9 cellular contexts compared by ENCODE assay signal in the genomic region with DNA sequence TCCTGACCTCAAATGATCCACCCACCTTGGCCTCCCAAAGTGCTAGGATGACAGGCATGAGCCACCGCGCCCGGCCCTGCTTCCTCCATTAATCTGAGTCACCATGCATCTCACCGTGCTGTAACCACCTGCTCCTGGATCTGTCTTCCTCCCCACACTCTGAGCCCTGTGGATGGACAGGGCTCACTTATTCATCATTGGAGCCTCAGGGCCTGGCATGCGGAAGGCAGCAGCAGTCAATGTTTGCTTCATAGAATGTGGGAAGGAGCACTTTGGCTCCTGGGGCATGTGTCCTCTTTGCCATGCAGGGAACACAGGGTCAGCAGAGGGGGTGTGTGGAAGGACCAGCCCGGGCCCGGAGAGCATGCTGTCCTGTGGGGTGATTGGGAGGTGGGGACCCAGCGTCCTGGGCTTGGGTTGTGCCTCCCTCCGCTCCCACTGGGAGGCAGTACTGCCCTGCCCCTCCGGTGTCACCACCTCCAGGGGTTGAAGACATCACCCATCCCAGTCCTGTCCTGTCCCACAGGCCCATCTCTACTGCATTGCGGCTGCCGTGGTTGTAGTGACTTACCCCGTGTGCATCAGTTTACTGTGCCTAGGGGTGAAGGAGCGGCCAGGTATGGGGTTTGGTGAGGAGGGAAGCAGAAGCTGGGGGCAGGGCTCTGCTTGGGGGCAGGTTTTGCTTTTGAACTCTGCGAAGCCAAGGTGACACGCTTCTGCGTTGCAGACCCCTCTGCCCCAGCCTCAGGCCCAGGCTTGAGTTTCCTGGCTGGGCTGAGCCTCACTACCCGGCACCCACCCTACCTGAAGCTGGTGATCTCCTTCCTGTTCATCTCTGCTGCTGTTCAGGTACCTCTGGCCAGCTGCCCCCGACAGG. TPM values are rescaled to one million over a fixed set of nuclear protein-coding genes. Genes with fewer than 3 reads are reported as not detected.
A peak's percentile ranks its signal among the peaks of the same experiment; 100 is the strongest.
DNase-seq lines count a peak whose midpoint lies in the region; ATAC-seq and TF ChIP-seq lines count a peak whose summit lies in the region.
"Had no signal": no experiment of that assay in that cellular context is flagged by ENCODE, and none has a peak within 500 bp of the region (broad histone marks: within the 10 kb centered on the region; RNA-seq: fewer than 3 reads in every experiment).

No MANE protein-coding gene starts in this region.

- H3K4me1 Mint-ChIP-seq in Caco-2 (ENCODE audit: low read depth, unreplicated experiment) (peaks cover 2% of the 10 kb centered on the region), HFFc6 (ENCODE audit: low read depth) (peaks cover 17% of the 10 kb centered on the region)
- peaks cover 2% of the 10 kb centered on the region for H3K4me1 Mint-ChIP-seq in activated CD8-positive, alpha-beta T cell treated with anti-CD3 and anti-CD28 coated beads for 36 hours (ENCODE audit: low read depth)

- TF ChIP-seq EP300 in upper lobe of left lung (IDR thresholded peaks at IDR 0.05): no peak

- TF ChIP-seq POLR2A in upper lobe of left lung (IDR thresholded peaks at IDR 0.05): no peak

- H3K9me3 Mint-ChIP-seq in Caco-2 (ENCODE audit: unreplicated experiment) (no peaks in the 10 kb centered on the region), HFFc6 (no peaks in the 10 kb centered on the region)
- no peaks in the 10 kb centered on the region for H3K9me3 Mint-ChIP-seq in activated CD8-positive, alpha-beta T cell treated with anti-CD3 and anti-CD28 coated beads for 36 hours

- peak in 1 of 2 experiments; percentile 66 for DNase-seq in Caco-2
- DNase-seq in HFFc6: no peak
- DNase-seq in activated CD8-positive, alpha-beta T cell treated with anti-CD3 and anti-CD28 coated beads for 36 hours: peak; percentile 43
- peak; percentile 27 to 29 for DNase-seq in lung microvascular endothelial cell (ENCODE audit: low read depth in 2 of 2)
- DNase-seq in upper lobe of left lung: no peak
- DNase-seq in GDM1 (lab: John Stamatoyannopoulos, UW): no peak
- DNase-seq in effector memory CD4-positive, alpha-beta T cell: no peak
- no peak for DNase-seq in effector CD8-positive, alpha-beta T cell (lab: John Stamatoyannopoulos, UW)

- H3K9me3 ChIP-seq in Caco-2 (no peaks in the 10 kb centered on the region), upper lobe of left lung (no peaks in the 10 kb centered on the region)
- no peaks in the 10 kb centered on the region for H3K9me3 ChIP-seq in effector memory CD4-positive, alpha-beta T cell (ENCODE audit: control insufficient read depth, low read length)

- peaks cover 7% of the 10 kb centered on the region for H3K4me1 ChIP-seq in Caco-2
- H3K4me1 ChIP-seq in upper lobe of left lung: no peaks in the 10 kb centered on the region
- H3K4me1 ChIP-seq in effector memory CD4-positive, alpha-beta T cell (ENCODE audit: control insufficient read depth, insufficient read depth, low read length, poor library complexity, severe bottlenecking): no peaks in the 10 kb centered on the region

- H3K4me3 Mint-ChIP-seq in Caco-2 (ENCODE audit: unreplicated experiment): no peak overlapping the region
- no peak overlapping the region for H3K4me3 Mint-ChIP-seq in HFFc6
- no peak overlapping the region for H3K4me3 Mint-ChIP-seq in activated CD8-positive, alpha-beta T cell treated with anti-CD3 and anti-CD28 coated beads for 36 hours

- 82 to 91% methylated on average over 16 to 18 of the region's 19 CpGs for WGBS in upper lobe of left lung, 2 donors

- H3K27ac Mint-ChIP-seq in Caco-2 (ENCODE audit: unreplicated experiment) (no peak overlapping the region), HFFc6 (no peak overlapping the region)
- H3K27ac Mint-ChIP-seq in activated CD8-positive, alpha-beta T cell treated with anti-CD3 and anti-CD28 coated beads for 36 hours: no peak overlapping the region

- H3K27me3 Mint-ChIP-seq in Caco-2 (ENCODE audit: insufficient read depth, unreplicated experiment) (no peaks in the 10 kb centered on the region), HFFc6 (ENCODE audit: insufficient read depth) (no peaks in the 10 kb centered on the region; the same call in none of the 2 replicates)
- H3K27me3 Mint-ChIP-seq in activated CD8-positive, alpha-beta T cell treated with anti-CD3 and anti-CD28 coated beads for 36 hours: no peaks in the 10 kb centered on the region

- POLR2A ChIA-PET in Caco-2 (lab: Charles Lee): no interaction called here
- POLR2A ChIA-PET in activated CD8-positive, alpha-beta T cell treated with anti-CD3 and anti-CD28 coated beads for 36 hours (lab: Charles Lee): no interaction called here

- H3K4me3 ChIP-seq in Caco-2 (ENCODE audit: low read depth, low read length) (no peak overlapping the region), upper lobe of left lung (no peak overlapping the region)
- H3K4me3 ChIP-seq in effector memory CD4-positive, alpha-beta T cell (ENCODE audit: insufficient read depth, low read depth, low read length, poor library complexity, severe bottlenecking): no peak overlapping the region

- intact Hi-C loops in Caco-2 (cut with micrococcal nuclease; ENCODE audit: unreplicated experiment): loop anchor here (1.0 kb wide), 3 partner anchors 40 to 140 kb away; partner anchors contain the start of gene TP53I3
- intact Hi-C loops in activated CD8-positive, alpha-beta T cell treated with anti-CD3 and anti-CD28 coated beads for 36 hours (cut with micrococcal nuclease): no loop called here

- CTCF ChIA-PET in Caco-2 (lab: Charles Lee): interaction anchor here (0.6 kb wide), 1 partner anchor 155 kb away, joined by 3 read pairs; no protein-coding TSS in a partner anchor
- CTCF ChIA-PET in activated CD8-positive, alpha-beta T cell treated with anti-CD3 and anti-CD28 coated beads for 36 hours (lab: Charles Lee): interaction anchor here (1.2 to 1.3 kb wide), 2 partner anchors 63 to 142 kb away, joined by 4 read pairs; partner anchors contain the start of gene TP53I3

- TF ChIP-seq CTCF in Caco-2 (IDR thresholded peaks at IDR 0.05; ENCODE audit: insufficient read depth in 1 of 2, low read depth in 1 of 2, low read length in 1 of 2, severe bottlenecking in 1 of 2, unreplicated experiment in 1 of 2): peak; percentile 33 to 73
- TF ChIP-seq CTCF in HFFc6 (IDR thresholded peaks at IDR 0.05): peak; percentile 60
- peak; percentile 38 for TF ChIP-seq CTCF in activated CD8-positive, alpha-beta T cell treated with anti-CD3 and anti-CD28 coated beads for 36 hours (IDR thresholded peaks at IDR 0.05)
- peak in 3 of 6 experiments; percentile 7 to 46 (median 46) for TF ChIP-seq CTCF in upper lobe of left lung (IDR thresholded peaks at IDR 0.05)

- peaks cover 2% of the 10 kb centered on the region; the same call in 1 of the 2 replicates for H3K36me3 ChIP-seq in Caco-2 (ENCODE audit: control insufficient read depth, insufficient read depth, low read length)
- peaks cover 0 to 26% (median 12%) of the 10 kb centered on the region in 4 donors for H3K36me3 ChIP-seq in upper lobe of left lung
- peaks cover 14% of the 10 kb centered on the region for H3K36me3 ChIP-seq in effector memory CD4-positive, alpha-beta T cell (ENCODE audit: control insufficient read depth, insufficient read depth, low read length)

- ATAC-seq in activated CD8-positive, alpha-beta T cell treated with anti-CD3 and anti-CD28 coated beads for 36 hours: peak; percentile 84
- no peak for ATAC-seq in upper lobe of left lung (ENCODE audit: low FRiP score in 2 of 2)

- no peak overlapping the region for H3K27ac ChIP-seq in upper lobe of left lung
- H3K27ac ChIP-seq in effector memory CD4-positive, alpha-beta T cell (ENCODE audit: insufficient read depth, low read length, poor library complexity, severe bottlenecking): no peak overlapping the region

- H3K27me3 ChIP-seq in Caco-2 (replicated peaks; ENCODE audit: control insufficient read depth, insufficient read depth, low read length) (no peaks in the 10 kb centered on the region), upper lobe of left lung (no peaks in the 10 kb centered on the region)
- no peaks in the 10 kb centered on the region for H3K27me3 ChIP-seq in effector memory CD4-positive, alpha-beta T cell (replicated peaks; ENCODE audit: control insufficient read depth, insufficient read depth, low read length, poor library complexity, severe bottlenecking)

- BruUV-seq in Caco-2 (replicated peaks; lab: Mats Ljungman, UMichigan): no TSS peak

- H3K36me3 Mint-ChIP-seq in Caco-2 (ENCODE audit: insufficient read depth, unreplicated experiment) (peaks cover 7% of the 10 kb centered on the region), HFFc6 (ENCODE audit: low read depth) (peaks cover 8% of the 10 kb centered on the region)
- H3K36me3 Mint-ChIP-seq in activated CD8-positive, alpha-beta T cell treated with anti-CD3 and anti-CD28 coated beads for 36 hours (ENCODE audit: low read depth): peaks cover 9% of the 10 kb centered on the region

RNA-seq across cellular contexts. Expression of gene MFSD2B, which starts 11.5 kb away (rescaled TPM):
- total RNA-seq in Caco-2 (2022) (0.44 and 0.48 TPM in 2 replicates), lung microvascular endothelial cell (under 0.01 TPM in 2 replicates), upper lobe of left lung (1 to 10 TPM in 1 of 6 donors, under 1 TPM in 4, not detected in 1; 0.40 to 1.8 (median 0.76) TPM)
- total RNA-seq in HFFc6 (2021; fragmentation: NEBNext Ultra II Directional; extraction: Animal tissue kit (Norgen Biotek cat#: 25700)): under 1 TPM; 0.18 to 0.35 (median 0.24) TPM
- total RNA-seq in activated CD8-positive, alpha-beta T cell treated with anti-CD3 and anti-CD28 coated beads for 36 hours: under 1 TPM; 0.25 to 0.32 TPM
- total RNA-seq: glomerular endothelial cell had no signal

RNA-seq across cellular contexts. Expression of gene WDCP, which starts 25.8 kb away (rescaled TPM):
- 10.4 and 13.0 TPM in 2 replicates for total RNA-seq in Caco-2 (2022)
- total RNA-seq in HFFc6 (2021; fragmentation: NEBNext Ultra II Directional; extraction: Animal tissue kit (Norgen Biotek cat#: 25700)): 10 to 100 TPM; 12.0 to 19.4 (median 13.5) TPM
- 10 to 100 TPM; 20.2 to 23.0 TPM for total RNA-seq in activated CD8-positive, alpha-beta T cell treated with anti-CD3 and anti-CD28 coated beads for 36 hours
- total RNA-seq in lung microvascular endothelial cell: 6.1 and 7.1 TPM in 2 replicates
- total RNA-seq in upper lobe of left lung: 10 to 100 TPM in 1 of 6 donors, 1 to 10 TPM in 5; 1.0 to 10.6 (median 4.6) TPM

RNA-seq across cellular contexts. Expression of gene FKBP1B, which starts 28.2 kb away (rescaled TPM):
- total RNA-seq in Caco-2 (2022) (3.2 and 3.7 TPM in 2 replicates), lung microvascular endothelial cell (8.7 and 12.6 TPM in 2 replicates), upper lobe of left lung (10 to 100 TPM in 5 of 6 donors, 1 to 10 TPM in 1; 7.3 to 27.3 (median 15.0) TPM)
- total RNA-seq in HFFc6 (2021; fragmentation: NEBNext Ultra II Directional; extraction: Animal tissue kit (Norgen Biotek cat#: 25700)): 1 to 10 TPM; 4.0 to 6.9 (median 5.2) TPM
- total RNA-seq in activated CD8-positive, alpha-beta T cell treated with anti-CD3 and anti-CD28 coated beads for 36 hours: 1 to 10 TPM; 1.3 to 1.7 TPM

RNA-seq across cellular contexts. Expression of gene SF3B6, which starts 54.8 kb away (rescaled TPM):
- total RNA-seq in Caco-2 (2022) (183 and 184 TPM in 2 replicates), lung microvascular endothelial cell (111 and 121 TPM in 2 replicates), upper lobe of left lung (10 to 100 TPM; 38.8 to 93.7 (median 64.7) TPM)
- total RNA-seq in HFFc6 (2021; fragmentation: NEBNext Ultra II Directional; extraction: Animal tissue kit (Norgen Biotek cat#: 25700)): 100 to 1,000 TPM; 112 to 139 (median 126) TPM
- 100 to 1,000 TPM; 141 to 144 TPM for total RNA-seq in activated CD8-positive, alpha-beta T cell treated with anti-CD3 and anti-CD28 coated beads for 36 hours

Comparison
In these comparisons a context has a peak if more than half of its experiments do, and no peak if none do; other contexts are left out.
1. DNase-seq: peak in activated CD8-positive, alpha-beta T cell treated with anti-CD3 and anti-CD28 coated beads for 36 hours (single experiment) and lung microvascular endothelial cell (2 of 2); none in HFFc6 (single experiment), upper lobe of left lung (0 of 2), GDM1 (single experiment), effector memory CD4-positive, alpha-beta T cell (0 of 3) and effector CD8-positive, alpha-beta T cell (single experiment).